In the genomic region with DNA sequence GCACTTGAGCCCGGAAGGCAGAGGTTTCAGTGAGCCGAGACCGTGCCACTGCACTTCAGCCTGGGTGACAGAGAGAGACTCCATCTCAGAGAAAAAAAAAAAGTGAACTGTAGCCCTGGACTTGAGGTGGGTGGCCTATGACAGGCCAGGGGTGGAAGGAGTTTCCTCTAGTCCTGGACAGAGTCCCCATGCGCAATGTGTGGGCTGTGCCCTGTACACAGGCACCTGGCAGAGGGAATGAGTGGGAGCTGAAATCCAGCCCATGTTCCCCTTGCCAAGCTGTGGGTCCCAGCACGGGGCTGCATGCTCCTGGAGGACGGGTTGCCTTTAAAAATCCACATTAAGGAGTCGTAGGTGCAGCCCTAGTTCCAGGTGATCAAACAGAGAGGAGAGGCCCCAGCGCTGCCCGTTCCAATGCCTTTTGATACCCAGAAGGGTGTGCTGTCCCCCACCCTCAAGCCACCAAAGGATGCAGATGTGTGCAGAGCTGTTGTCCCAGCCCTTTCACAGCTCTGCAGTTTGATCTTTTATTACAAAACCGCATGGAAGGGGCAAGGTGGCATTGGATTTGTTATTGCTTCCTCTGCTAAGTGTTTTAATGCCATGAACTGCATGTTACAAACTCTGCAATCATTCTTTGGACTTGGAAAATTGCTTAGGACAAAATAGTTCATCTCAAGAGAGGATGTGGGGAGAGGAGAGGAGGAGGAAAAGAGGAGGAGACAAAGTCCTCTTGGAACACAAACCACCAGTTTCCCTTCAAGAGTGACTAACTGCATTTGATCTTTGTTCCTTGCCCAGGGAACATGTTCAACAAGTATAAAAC, we compare ENCODE assay signal across 3 cellular contexts.
TF ChIP-seq lines count a peak whose summit lies in the region.

No MANE protein-coding gene starts in this region.

TF ChIP-seq in H1, 55 proteins besides CTCF, POLR2A, EP300 and RAD21:
- TF ChIP-seq RBBP5 (IDR thresholded peaks at IDR 0.05; ENCODE audit: borderline replicate concordance, low read depth, low read length) (no peak), POU5F1 (IDR thresholded peaks at IDR 0.05; ENCODE audit: low read depth, low read length) (no peak), TEAD4 (IDR thresholded peaks at IDR 0.05; ENCODE audit: low read depth, low read length) (no peak), BACH1 (IDR thresholded peaks at IDR 0.05; ENCODE audit: low read length) (no peak), RFX5 (IDR thresholded peaks at IDR 0.05; ENCODE audit: borderline replicate concordance, low read depth, low read length) (no peak), SIN3A (conservative IDR thresholded peaks at IDR 0.05 in 1 of 2, IDR thresholded peaks at IDR 0.05 in 1 of 2; ENCODE audit: low read depth in 1 of 2, low read length in 2 of 2) (no peak), MAFK (IDR thresholded peaks at IDR 0.05; ENCODE audit: low read depth, low read length) (no peak)

TF ChIP-seq in liver, 16 proteins besides CTCF, POLR2A, EP300 and RAD21:
- TF ChIP-seq GABPA (IDR thresholded peaks at IDR 0.05 in 1 of 2, conservative IDR thresholded peaks at IDR 0.05 in 1 of 2) (no peak), SP1 (IDR thresholded peaks at IDR 0.05) (no peak), HNF4G (IDR thresholded peaks at IDR 0.05) (no peak), JUND (IDR thresholded peaks at IDR 0.05) (no peak), NR2F2 (IDR thresholded peaks at IDR 0.05) (no peak), HNF4A (conservative IDR thresholded peaks at IDR 0.05) (peak; percentile 16 to 59)

TF ChIP-seq in WTC11, 78 proteins besides CTCF, POLR2A, EP300 and RAD21:
- TF ChIP-seq, protein P1, sequence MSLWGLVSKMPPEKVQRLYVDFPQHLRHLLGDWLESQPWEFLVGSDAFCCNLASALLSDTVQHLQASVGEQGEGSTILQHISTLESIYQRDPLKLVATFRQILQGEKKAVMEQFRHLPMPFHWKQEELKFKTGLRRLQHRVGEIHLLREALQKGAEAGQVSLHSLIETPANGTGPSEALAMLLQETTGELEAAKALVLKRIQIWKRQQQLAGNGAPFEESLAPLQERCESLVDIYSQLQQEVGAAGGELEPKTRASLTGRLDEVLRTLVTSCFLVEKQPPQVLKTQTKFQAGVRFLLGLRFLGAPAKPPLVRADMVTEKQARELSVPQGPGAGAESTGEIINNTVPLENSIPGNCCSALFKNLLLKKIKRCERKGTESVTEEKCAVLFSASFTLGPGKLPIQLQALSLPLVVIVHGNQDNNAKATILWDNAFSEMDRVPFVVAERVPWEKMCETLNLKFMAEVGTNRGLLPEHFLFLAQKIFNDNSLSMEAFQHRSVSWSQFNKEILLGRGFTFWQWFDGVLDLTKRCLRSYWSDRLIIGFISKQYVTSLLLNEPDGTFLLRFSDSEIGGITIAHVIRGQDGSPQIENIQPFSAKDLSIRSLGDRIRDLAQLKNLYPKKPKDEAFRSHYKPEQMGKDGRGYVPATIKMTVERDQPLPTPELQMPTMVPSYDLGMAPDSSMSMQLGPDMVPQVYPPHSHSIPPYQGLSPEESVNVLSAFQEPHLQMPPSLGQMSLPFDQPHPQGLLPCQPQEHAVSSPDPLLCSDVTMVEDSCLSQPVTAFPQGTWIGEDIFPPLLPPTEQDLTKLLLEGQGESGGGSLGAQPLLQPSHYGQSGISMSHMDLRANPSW (CRISPR knock-in tag; conservative IDR thresholded peaks at IDR 0.05; ENCODE audit: low read depth) = no peak
- TF ChIP-seq ZNF396 (CRISPR knock-in tag; IDR thresholded peaks at IDR 0.05; ENCODE audit: borderline replicate concordance) (no peak), GRHL2 (CRISPR knock-in tag; IDR thresholded peaks at IDR 0.05; ENCODE audit: insufficient replicate concordance, severe bottlenecking) (no peak), NFYB (CRISPR knock-in tag; conservative IDR thresholded peaks at IDR 0.05; ENCODE audit: low read depth) (no peak), ZNF416 (CRISPR knock-in tag; IDR thresholded peaks at IDR 0.05) (no peak)
- TF ChIP-seq, protein P2, sequence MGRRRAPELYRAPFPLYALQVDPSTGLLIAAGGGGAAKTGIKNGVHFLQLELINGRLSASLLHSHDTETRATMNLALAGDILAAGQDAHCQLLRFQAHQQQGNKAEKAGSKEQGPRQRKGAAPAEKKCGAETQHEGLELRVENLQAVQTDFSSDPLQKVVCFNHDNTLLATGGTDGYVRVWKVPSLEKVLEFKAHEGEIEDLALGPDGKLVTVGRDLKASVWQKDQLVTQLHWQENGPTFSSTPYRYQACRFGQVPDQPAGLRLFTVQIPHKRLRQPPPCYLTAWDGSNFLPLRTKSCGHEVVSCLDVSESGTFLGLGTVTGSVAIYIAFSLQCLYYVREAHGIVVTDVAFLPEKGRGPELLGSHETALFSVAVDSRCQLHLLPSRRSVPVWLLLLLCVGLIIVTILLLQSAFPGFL (CRISPR knock-in tag; IDR thresholded peaks at IDR 0.05; ENCODE audit: borderline replicate concordance) = no peak
- TF ChIP-seq, protein P3, sequence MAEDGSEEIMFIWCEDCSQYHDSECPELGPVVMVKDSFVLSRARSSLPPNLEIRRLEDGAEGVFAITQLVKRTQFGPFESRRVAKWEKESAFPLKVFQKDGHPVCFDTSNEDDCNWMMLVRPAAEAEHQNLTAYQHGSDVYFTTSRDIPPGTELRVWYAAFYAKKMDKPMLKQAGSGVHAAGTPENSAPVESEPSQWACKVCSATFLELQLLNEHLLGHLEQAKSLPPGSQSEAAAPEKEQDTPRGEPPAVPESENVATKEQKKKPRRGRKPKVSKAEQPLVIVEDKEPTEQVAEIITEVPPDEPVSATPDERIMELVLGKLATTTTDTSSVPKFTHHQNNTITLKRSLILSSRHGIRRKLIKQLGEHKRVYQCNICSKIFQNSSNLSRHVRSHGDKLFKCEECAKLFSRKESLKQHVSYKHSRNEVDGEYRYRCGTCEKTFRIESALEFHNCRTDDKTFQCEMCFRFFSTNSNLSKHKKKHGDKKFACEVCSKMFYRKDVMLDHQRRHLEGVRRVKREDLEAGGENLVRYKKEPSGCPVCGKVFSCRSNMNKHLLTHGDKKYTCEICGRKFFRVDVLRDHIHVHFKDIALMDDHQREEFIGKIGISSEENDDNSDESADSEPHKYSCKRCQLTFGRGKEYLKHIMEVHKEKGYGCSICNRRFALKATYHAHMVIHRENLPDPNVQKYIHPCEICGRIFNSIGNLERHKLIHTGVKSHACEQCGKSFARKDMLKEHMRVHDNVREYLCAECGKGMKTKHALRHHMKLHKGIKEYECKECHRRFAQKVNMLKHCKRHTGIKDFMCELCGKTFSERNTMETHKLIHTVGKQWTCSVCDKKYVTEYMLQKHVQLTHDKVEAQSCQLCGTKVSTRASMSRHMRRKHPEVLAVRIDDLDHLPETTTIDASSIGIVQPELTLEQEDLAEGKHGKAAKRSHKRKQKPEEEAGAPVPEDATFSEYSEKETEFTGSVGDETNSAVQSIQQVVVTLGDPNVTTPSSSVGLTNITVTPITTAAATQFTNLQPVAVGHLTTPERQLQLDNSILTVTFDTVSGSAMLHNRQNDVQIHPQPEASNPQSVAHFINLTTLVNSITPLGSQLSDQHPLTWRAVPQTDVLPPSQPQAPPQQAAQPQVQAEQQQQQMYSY (CRISPR knock-in tag; IDR thresholded peaks at IDR 0.05) = no peak
- TF ChIP-seq, protein P4, sequence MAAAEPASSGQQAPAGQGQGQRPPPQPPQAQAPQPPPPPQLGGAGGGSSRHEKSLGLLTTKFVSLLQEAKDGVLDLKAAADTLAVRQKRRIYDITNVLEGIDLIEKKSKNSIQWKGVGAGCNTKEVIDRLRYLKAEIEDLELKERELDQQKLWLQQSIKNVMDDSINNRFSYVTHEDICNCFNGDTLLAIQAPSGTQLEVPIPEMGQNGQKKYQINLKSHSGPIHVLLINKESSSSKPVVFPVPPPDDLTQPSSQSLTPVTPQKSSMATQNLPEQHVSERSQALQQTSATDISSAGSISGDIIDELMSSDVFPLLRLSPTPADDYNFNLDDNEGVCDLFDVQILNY (CRISPR knock-in tag; IDR thresholded peaks at IDR 0.05) = no peak
- TF ChIP-seq, protein P5, sequence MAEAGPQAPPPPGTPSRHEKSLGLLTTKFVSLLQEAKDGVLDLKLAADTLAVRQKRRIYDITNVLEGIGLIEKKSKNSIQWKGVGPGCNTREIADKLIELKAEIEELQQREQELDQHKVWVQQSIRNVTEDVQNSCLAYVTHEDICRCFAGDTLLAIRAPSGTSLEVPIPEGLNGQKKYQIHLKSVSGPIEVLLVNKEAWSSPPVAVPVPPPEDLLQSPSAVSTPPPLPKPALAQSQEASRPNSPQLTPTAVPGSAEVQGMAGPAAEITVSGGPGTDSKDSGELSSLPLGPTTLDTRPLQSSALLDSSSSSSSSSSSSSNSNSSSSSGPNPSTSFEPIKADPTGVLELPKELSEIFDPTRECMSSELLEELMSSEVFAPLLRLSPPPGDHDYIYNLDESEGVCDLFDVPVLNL (CRISPR knock-in tag; IDR thresholded peaks at IDR 0.05; ENCODE audit: borderline replicate concordance, low read depth) = no peak
- TF ChIP-seq, protein P6, sequence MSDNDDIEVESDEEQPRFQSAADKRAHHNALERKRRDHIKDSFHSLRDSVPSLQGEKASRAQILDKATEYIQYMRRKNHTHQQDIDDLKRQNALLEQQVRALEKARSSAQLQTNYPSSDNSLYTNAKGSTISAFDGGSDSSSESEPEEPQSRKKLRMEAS (CRISPR knock-in tag; IDR thresholded peaks at IDR 0.05) = no peak
- TF ChIP-seq, protein P7, sequence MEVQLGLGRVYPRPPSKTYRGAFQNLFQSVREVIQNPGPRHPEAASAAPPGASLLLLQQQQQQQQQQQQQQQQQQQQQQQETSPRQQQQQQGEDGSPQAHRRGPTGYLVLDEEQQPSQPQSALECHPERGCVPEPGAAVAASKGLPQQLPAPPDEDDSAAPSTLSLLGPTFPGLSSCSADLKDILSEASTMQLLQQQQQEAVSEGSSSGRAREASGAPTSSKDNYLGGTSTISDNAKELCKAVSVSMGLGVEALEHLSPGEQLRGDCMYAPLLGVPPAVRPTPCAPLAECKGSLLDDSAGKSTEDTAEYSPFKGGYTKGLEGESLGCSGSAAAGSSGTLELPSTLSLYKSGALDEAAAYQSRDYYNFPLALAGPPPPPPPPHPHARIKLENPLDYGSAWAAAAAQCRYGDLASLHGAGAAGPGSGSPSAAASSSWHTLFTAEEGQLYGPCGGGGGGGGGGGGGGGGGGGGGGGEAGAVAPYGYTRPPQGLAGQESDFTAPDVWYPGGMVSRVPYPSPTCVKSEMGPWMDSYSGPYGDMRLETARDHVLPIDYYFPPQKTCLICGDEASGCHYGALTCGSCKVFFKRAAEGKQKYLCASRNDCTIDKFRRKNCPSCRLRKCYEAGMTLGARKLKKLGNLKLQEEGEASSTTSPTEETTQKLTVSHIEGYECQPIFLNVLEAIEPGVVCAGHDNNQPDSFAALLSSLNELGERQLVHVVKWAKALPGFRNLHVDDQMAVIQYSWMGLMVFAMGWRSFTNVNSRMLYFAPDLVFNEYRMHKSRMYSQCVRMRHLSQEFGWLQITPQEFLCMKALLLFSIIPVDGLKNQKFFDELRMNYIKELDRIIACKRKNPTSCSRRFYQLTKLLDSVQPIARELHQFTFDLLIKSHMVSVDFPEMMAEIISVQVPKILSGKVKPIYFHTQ (CRISPR knock-in tag; IDR thresholded peaks at IDR 0.05) = no peak
